ENCODE assay signal across 16 cellular contexts in genomic region chr19:839146-839872, GRCh38. TPM values are rescaled to one million over a fixed set of nuclear protein-coding genes. Genes with fewer than 3 reads are reported as not detected.
"Had no signal": no experiment of that assay in that cellular context is flagged by ENCODE, and none has a peak within 500 bp of the region (broad histone marks: within the 10 kb centered on the region; RNA-seq: fewer than 3 reads in every experiment).

No MANE protein-coding gene starts in this region.

- ATAC-seq: effector memory CD8-positive, alpha-beta T cell; pancreas had no signal

- H3K27ac ChIP-seq: epithelial cell of prostate, neural progenitor cell, pancreas, thoracic aorta had no signal

- H3K27me3 ChIP-seq: pancreas had no signal

- H3K9me3 ChIP-seq: pancreas, thoracic aorta had no signal

- H3K4me3 ChIP-seq: neural progenitor cell, pancreas, thoracic aorta had no signal

- H3K36me3 ChIP-seq: neural progenitor cell, pancreas, thoracic aorta had no signal

- DNase-seq: activated CD4-positive, alpha-beta T cell treated with anti-CD3 and anti-CD28 coated beads, Interleukin-2, amount 50 U/mL, for 4 hours; activated CD4-positive, CD25-positive, alpha-beta regulatory T cell treated with anti-CD3 and anti-CD28 coated beads, Interleukin-2, amount 50 U/mL, for 72 hours; activated effector memory CD4-positive, alpha-beta T cell treated with Interleukin-2 at 50 U/mL for 16 hours; activated T-cell treated with anti-CD3 and anti-CD28 coated beads, Interleukin-2, amount 50 U/mL, for 1 hour; amygdala; effector memory CD8-positive, alpha-beta T cell; kidney; pancreas; retina; stimulated activated CD4-positive, alpha-beta T cell treated with anti-CD3 and anti-CD28 coated beads, Interleukin-15, amount 100 ng/mL, for 24 hours; stimulated activated CD4-positive, alpha-beta T cell treated with anti-CD3 and anti-CD28 coated beads, Interleukin-4, amount 100 ng/mL, for 24 hours had no signal

RNA-seq across cellular contexts. Expression of gene PRTN3, which starts 1.5 kb away (rescaled TPM):
- total RNA-seq: kidney, myocyte, thoracic aorta had no signal

RNA-seq across cellular contexts. Expression of gene AZU1, which starts 11.7 kb away (rescaled TPM):
- total RNA-seq: myocyte, pancreas, urinary bladder had no signal

RNA-seq across cellular contexts. Expression of gene ELANE, which starts 12.8 kb away (rescaled TPM):
- total RNA-seq: myocyte, urinary bladder had no signal

RNA-seq across cellular contexts. Expression of gene PLPPR3, which starts 17.6 kb away (rescaled TPM):
- total RNA-seq: kidney, thoracic aorta had no signal
